2 cellular contexts compared by ENCODE assay signal in genomic region chr7:14582010-14582409, GRCh38.
TF ChIP-seq lines count a peak whose summit lies in the region.

No MANE protein-coding gene starts in this region.

TF ChIP-seq in liver, 16 proteins besides CTCF, POLR2A, EP300 and RAD21 (continued from another document):
- TF ChIP-seq, protein P1, sequence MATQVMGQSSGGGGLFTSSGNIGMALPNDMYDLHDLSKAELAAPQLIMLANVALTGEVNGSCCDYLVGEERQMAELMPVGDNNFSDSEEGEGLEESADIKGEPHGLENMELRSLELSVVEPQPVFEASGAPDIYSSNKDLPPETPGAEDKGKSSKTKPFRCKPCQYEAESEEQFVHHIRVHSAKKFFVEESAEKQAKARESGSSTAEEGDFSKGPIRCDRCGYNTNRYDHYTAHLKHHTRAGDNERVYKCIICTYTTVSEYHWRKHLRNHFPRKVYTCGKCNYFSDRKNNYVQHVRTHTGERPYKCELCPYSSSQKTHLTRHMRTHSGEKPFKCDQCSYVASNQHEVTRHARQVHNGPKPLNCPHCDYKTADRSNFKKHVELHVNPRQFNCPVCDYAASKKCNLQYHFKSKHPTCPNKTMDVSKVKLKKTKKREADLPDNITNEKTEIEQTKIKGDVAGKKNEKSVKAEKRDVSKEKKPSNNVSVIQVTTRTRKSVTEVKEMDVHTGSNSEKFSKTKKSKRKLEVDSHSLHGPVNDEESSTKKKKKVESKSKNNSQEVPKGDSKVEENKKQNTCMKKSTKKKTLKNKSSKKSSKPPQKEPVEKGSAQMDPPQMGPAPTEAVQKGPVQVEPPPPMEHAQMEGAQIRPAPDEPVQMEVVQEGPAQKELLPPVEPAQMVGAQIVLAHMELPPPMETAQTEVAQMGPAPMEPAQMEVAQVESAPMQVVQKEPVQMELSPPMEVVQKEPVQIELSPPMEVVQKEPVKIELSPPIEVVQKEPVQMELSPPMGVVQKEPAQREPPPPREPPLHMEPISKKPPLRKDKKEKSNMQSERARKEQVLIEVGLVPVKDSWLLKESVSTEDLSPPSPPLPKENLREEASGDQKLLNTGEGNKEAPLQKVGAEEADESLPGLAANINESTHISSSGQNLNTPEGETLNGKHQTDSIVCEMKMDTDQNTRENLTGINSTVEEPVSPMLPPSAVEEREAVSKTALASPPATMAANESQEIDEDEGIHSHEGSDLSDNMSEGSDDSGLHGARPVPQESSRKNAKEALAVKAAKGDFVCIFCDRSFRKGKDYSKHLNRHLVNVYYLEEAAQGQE (IDR thresholded peaks at IDR 0.05): no peak
- TF ChIP-seq SP1 (IDR thresholded peaks at IDR 0.05): peak; percentile 58
- TF ChIP-seq EGR1 (IDR thresholded peaks at IDR 0.05; ENCODE audit: low read depth in 2 of 2): no peak
- TF ChIP-seq FOXA1 (IDR thresholded peaks at IDR 0.05): no peak
- TF ChIP-seq YY1 (IDR thresholded peaks at IDR 0.05): no peak
- TF ChIP-seq ZBTB33 (IDR thresholded peaks at IDR 0.05): no peak
- no peak for TF ChIP-seq JUND (IDR thresholded peaks at IDR 0.05)
- no peak for TF ChIP-seq NR2F2 (IDR thresholded peaks at IDR 0.05)
- peak; percentile 55 for TF ChIP-seq FOXA2 (IDR thresholded peaks at IDR 0.05)
- TF ChIP-seq, protein P2, sequence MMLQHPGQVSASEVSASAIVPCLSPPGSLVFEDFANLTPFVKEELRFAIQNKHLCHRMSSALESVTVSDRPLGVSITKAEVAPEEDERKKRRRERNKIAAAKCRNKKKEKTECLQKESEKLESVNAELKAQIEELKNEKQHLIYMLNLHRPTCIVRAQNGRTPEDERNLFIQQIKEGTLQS (IDR thresholded peaks at IDR 0.05): no peak

TF ChIP-seq in HepG2, 621 proteins besides CTCF, POLR2A, EP300 and RAD21 (continued from another document):
- TF ChIP-seq, protein P3, sequence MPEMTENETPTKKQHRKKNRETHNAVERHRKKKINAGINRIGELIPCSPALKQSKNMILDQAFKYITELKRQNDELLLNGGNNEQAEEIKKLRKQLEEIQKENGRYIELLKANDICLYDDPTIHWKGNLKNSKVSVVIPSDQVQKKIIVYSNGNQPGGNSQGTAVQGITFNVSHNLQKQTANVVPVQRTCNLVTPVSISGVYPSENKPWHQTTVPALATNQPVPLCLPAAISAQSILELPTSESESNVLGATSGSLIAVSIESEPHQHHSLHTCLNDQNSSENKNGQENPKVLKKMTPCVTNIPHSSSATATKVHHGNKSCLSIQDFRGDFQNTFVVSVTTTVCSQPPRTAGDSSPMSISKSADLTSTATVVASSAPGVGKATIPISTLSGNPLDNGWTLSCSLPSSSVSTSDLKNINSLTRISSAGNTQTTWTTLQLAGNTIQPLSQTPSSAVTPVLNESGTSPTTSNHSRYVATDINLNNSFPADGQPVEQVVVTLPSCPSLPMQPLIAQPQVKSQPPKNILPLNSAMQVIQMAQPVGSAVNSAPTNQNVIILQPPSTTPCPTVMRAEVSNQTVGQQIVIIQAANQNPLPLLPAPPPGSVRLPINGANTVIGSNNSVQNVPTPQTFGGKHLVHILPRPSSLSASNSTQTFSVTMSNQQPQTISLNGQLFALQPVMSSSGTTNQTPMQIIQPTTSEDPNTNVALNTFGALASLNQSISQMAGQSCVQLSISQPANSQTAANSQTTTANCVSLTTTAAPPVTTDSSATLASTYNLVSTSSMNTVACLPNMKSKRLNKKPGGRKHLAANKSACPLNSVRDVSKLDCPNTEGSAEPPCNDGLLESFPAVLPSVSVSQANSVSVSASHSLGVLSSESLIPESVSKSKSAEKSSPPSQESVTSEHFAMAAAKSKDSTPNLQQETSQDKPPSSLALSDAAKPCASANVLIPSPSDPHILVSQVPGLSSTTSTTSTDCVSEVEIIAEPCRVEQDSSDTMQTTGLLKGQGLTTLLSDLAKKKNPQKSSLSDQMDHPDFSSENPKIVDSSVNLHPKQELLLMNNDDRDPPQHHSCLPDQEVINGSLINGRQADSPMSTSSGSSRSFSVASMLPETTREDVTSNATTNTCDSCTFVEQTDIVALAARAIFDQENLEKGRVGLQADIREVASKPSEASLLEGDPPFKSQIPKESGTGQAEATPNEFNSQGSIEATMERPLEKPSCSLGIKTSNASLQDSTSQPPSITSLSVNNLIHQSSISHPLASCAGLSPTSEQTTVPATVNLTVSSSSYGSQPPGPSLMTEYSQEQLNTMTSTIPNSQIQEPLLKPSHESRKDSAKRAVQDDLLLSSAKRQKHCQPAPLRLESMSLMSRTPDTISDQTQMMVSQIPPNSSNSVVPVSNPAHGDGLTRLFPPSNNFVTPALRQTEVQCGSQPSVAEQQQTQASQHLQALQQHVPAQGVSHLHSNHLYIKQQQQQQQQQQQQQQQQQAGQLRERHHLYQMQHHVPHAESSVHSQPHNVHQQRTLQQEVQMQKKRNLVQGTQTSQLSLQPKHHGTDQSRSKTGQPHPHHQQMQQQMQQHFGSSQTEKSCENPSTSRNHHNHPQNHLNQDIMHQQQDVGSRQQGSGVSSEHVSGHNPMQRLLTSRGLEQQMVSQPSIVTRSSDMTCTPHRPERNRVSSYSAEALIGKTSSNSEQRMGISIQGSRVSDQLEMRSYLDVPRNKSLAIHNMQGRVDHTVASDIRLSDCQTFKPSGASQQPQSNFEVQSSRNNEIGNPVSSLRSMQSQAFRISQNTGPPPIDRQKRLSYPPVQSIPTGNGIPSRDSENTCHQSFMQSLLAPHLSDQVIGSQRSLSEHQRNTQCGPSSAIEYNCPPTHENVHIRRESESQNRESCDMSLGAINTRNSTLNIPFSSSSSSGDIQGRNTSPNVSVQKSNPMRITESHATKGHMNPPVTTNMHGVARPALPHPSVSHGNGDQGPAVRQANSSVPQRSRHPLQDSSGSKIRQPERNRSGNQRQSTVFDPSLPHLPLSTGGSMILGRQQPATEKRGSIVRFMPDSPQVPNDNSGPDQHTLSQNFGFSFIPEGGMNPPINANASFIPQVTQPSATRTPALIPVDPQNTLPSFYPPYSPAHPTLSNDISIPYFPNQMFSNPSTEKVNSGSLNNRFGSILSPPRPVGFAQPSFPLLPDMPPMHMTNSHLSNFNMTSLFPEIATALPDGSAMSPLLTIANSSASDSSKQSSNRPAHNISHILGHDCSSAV (CRISPR knock-in tag; IDR thresholded peaks at IDR 0.05; ENCODE audit: borderline replicate concordance): no peak
- no peak for TF ChIP-seq CBFB (CRISPR knock-in tag; IDR thresholded peaks at IDR 0.05)
- no peak for TF ChIP-seq SRSF4 (IDR thresholded peaks at IDR 0.05; ENCODE audit: low read depth, low read length, poor library complexity, severe bottlenecking)
- no peak for TF ChIP-seq EZH2 (conservative IDR thresholded peaks at IDR 0.05; ENCODE audit: low read depth, low read length)
- TF ChIP-seq, protein P4, sequence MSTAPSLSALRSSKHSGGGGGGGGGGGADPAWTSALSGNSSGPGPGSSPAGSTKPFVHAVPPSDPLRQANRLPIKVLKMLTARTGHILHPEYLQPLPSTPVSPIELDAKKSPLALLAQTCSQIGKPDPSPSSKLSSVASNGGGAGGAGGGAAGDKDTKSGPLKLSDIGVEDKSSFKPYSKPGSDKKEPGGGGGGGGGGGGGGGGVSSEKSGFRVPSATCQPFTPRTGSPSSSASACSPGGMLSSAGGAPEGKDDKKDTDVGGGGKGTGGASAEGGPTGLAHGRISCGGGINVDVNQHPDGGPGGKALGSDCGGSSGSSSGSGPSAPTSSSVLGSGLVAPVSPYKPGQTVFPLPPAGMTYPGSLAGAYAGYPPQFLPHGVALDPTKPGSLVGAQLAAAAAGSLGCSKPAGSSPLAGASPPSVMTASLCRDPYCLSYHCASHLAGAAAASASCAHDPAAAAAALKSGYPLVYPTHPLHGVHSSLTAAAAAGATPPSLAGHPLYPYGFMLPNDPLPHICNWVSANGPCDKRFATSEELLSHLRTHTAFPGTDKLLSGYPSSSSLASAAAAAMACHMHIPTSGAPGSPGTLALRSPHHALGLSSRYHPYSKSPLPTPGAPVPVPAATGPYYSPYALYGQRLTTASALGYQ (CRISPR knock-in tag; IDR thresholded peaks at IDR 0.05): no peak
- TF ChIP-seq ZNF282 (IDR thresholded peaks at IDR 0.05; ENCODE audit: partially characterized antibody): no peak
TF ChIP-seq in HepG2: peak in this region for 0.
